1 cellular context compared by ENCODE assay signal in genomic region chrX:110317079-110317819, GRCh38.
A peak's percentile ranks its signal among the peaks of the same experiment; 100 is the strongest.
TF ChIP-seq lines count a peak whose summit lies in the region.

No MANE protein-coding gene starts in this region.

TF ChIP-seq in HEK293, 187 proteins besides CTCF, POLR2A, EP300 and RAD21 (continued from another document):
- TF ChIP-seq ZNF701 (tag by site-specific recombination; IDR thresholded peaks at IDR 0.05) (no peak), ZNF24 (tag by site-specific recombination; IDR thresholded peaks at IDR 0.05) (no peak), ZNF112 (tag by site-specific recombination; IDR thresholded peaks at IDR 0.05) (no peak), ZIC2 (tag by site-specific recombination; IDR thresholded peaks at IDR 0.05) (no peak), ZBTB20 (tag by site-specific recombination; IDR thresholded peaks at IDR 0.05) (peak; percentile 94), ZNF521 (tag by site-specific recombination; IDR thresholded peaks at IDR 0.05) (no peak), ZNF138 (tag by site-specific recombination; IDR thresholded peaks at IDR 0.05; ENCODE audit: borderline replicate concordance) (no peak), ZNF623 (tag by site-specific recombination; IDR thresholded peaks at IDR 0.05) (no peak), BCL11A (tag by site-specific recombination; IDR thresholded peaks at IDR 0.05; ENCODE audit: low read depth) (no peak), PRDM1 (tag by site-specific recombination; IDR thresholded peaks at IDR 0.05) (no peak), ZNF157 (tag by site-specific recombination; IDR thresholded peaks at IDR 0.05) (no peak), ZNF391 (tag by site-specific recombination; IDR thresholded peaks at IDR 0.05; ENCODE audit: borderline replicate concordance, low read depth) (no peak), ZNF692 (tag by site-specific recombination; IDR thresholded peaks at IDR 0.05) (peak; percentile 44; the same call in 1 of the 2 replicates), ZSCAN4 (tag by site-specific recombination; IDR thresholded peaks at IDR 0.05) (0 out of 2 replicates have a peak, but pooled peaks have one; percentile 16), ZNF335 (tag by site-specific recombination; conservative IDR thresholded peaks at IDR 0.05) (peak; percentile 72), ELK4 (IDR thresholded peaks at IDR 0.05; ENCODE audit: borderline replicate concordance, low read depth, low read length) (no peak), ZNF654 (tag by site-specific recombination; IDR thresholded peaks at IDR 0.05; ENCODE audit: low read depth) (no peak), ZNF571 (tag by site-specific recombination; IDR thresholded peaks at IDR 0.05) (no peak), ZBTB1 (tag by site-specific recombination; IDR thresholded peaks at IDR 0.05) (no peak), BCL11B (tag by site-specific recombination; IDR thresholded peaks at IDR 0.05; ENCODE audit: low read depth) (no peak), ZFHX2 (tag by site-specific recombination; conservative IDR thresholded peaks at IDR 0.05) (no peak), ZNF776 (tag by site-specific recombination; IDR thresholded peaks at IDR 0.05; ENCODE audit: borderline replicate concordance) (no peak), ZNF544 (tag by site-specific recombination; IDR thresholded peaks at IDR 0.05) (no peak), ZBTB48 (tag by site-specific recombination; IDR thresholded peaks at IDR 0.05) (0 out of 2 replicates have a peak, but pooled peaks have one; percentile 66), ZSCAN23 (tag by site-specific recombination; IDR thresholded peaks at IDR 0.05) (no peak), ZNF473 (tag by site-specific recombination; IDR thresholded peaks at IDR 0.05) (no peak), ZNF211 (tag by site-specific recombination; IDR thresholded peaks at IDR 0.05; ENCODE audit: low read depth) (no peak), ZNF266 (tag by site-specific recombination; IDR thresholded peaks at IDR 0.05; ENCODE audit: low read depth) (no peak), KLF7 (tag by site-specific recombination; IDR thresholded peaks at IDR 0.05; ENCODE audit: borderline replicate concordance) (no peak)
- TF ChIP-seq, protein P1, sequence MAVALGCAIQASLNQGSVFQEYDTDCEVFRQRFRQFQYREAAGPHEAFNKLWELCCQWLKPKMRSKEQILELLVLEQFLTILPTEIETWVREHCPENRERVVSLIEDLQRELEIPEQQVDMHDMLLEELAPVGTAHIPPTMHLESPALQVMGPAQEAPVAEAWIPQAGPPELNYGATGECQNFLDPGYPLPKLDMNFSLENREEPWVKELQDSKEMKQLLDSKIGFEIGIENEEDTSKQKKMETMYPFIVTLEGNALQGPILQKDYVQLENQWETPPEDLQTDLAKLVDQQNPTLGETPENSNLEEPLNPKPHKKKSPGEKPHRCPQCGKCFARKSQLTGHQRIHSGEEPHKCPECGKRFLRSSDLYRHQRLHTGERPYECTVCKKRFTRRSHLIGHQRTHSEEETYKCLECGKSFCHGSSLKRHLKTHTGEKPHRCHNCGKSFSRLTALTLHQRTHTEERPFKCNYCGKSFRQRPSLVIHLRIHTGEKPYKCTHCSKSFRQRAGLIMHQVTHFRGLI (tag by site-specific recombination; IDR thresholded peaks at IDR 0.05) = no peak
- TF ChIP-seq, protein P2, sequence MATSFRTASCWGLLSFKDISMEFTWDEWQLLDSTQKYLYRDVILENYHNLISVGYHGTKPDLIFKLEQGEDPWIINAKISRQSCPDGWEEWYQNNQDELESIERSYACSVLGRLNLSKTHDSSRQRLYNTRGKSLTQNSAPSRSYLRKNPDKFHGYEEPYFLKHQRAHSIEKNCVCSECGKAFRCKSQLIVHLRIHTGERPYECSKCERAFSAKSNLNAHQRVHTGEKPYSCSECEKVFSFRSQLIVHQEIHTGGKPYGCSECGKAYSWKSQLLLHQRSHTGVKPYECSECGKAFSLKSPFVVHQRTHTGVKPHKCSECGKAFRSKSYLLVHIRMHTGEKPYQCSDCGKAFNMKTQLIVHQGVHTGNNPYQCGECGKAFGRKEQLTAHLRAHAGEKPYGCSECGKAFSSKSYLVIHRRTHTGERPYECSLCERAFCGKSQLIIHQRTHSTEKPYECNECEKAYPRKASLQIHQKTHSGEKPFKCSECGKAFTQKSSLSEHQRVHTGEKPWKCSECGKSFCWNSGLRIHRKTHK (tag by site-specific recombination; IDR thresholded peaks at IDR 0.05) = no peak
- TF ChIP-seq, protein P3, sequence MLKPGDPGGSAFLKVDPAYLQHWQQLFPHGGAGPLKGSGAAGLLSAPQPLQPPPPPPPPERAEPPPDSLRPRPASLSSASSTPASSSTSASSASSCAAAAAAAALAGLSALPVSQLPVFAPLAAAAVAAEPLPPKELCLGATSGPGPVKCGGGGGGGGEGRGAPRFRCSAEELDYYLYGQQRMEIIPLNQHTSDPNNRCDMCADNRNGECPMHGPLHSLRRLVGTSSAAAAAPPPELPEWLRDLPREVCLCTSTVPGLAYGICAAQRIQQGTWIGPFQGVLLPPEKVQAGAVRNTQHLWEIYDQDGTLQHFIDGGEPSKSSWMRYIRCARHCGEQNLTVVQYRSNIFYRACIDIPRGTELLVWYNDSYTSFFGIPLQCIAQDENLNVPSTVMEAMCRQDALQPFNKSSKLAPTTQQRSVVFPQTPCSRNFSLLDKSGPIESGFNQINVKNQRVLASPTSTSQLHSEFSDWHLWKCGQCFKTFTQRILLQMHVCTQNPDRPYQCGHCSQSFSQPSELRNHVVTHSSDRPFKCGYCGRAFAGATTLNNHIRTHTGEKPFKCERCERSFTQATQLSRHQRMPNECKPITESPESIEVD (tag by site-specific recombination; IDR thresholded peaks at IDR 0.05) = no peak
